In genomic region chr1:231590453-231591198, GRCh38 we compare ENCODE assay signal across 8 cellular contexts. TPM values are rescaled to one million over a fixed set of nuclear protein-coding genes. Genes with fewer than 3 reads are reported as not detected.
A peak's percentile ranks its signal among the peaks of the same experiment; 100 is the strongest.
DNase-seq lines count a peak whose midpoint lies in the region; ATAC-seq and TF ChIP-seq lines count a peak whose summit lies in the region.

No MANE protein-coding gene starts in this region.

- H3K4me1 ChIP-seq in SK-N-SH (ENCODE audit: control insufficient read depth in 1 of 2, insufficient read depth in 2 of 2, low read depth in 1 of 2, low read length in 1 of 2) (peaks cover 0 to 2% of the 10 kb centered on the region in 2 experiments; a peak in 1 of 4 replicates), left lung (peaks cover 0 to 6% of the 10 kb centered on the region in 2 donors)

- TF ChIP-seq CTCF in SK-N-SH (IDR thresholded peaks at IDR 0.05) (peak; percentile 84), left lung (IDR thresholded peaks at IDR 0.05) (peak; percentile 63 to 68)

- POLR2A ChIA-PET in SK-N-SH (lab: Yijun Ruan, JAX): interaction anchor here (1.0 kb wide), 1 partner anchor 169 kb away, joined by 4 read pairs; no protein-coding TSS in a partner anchor

- H3K79me2 ChIP-seq in SK-N-SH (ENCODE audit: insufficient read depth): no peaks in the 10 kb centered on the region

- ATAC-seq in Right ventricle myocardium inferior (peak; percentile 81), left lung (peak; percentile 94)

- H3K9me2 ChIP-seq in SK-N-SH: no peaks in the 10 kb centered on the region

- WGBS in SK-N-SH (ENCODE audit: low lambda C conversion rate): 25% methylated on average over 12 of the region's 12 CpGs

- no peak overlapping the region for H3K4me3 ChIP-seq in Jurkat, Clone E6-1 (ENCODE audit: low read length)
- H3K4me3 ChIP-seq in SK-N-SH (ENCODE audit: low read depth in 2 of 2, low read length in 1 of 2): no peak overlapping the region; a peak in 1 of 4 replicates
- H3K4me3 ChIP-seq in left lung: no peak overlapping the region

- intact Hi-C loops in Right ventricle myocardium inferior (cut with DNase I) (loop anchor here (1.0 to 10.0 kb wide), 3 partner anchors 63 to 232 kb away; partner anchors contain the start of genes EGLN1 and TSNAX), cardiac septum (cut with DNase I) (loop anchor here (2.0 to 5.0 kb wide), 2 partner anchors 168 to 232 kb away; partner anchors contain the start of gene EGLN1), left lung (cut with DNase I) (loop anchor here in 1 of 2 donors (5.0 kb wide), 1 partner anchor 233 kb away; no protein-coding TSS in a partner anchor)

- TF ChIP-seq EP300 in SK-N-SH (IDR thresholded peaks at IDR 0.05; ENCODE audit: borderline replicate concordance in 1 of 2, low read depth in 1 of 2, low read length in 1 of 2): no peak

- no peaks in the 10 kb centered on the region for H3F3A ChIP-seq in SK-N-SH (replicated peaks; ENCODE audit: insufficient read depth)

- H3K36me3 ChIP-seq in SK-N-SH (replicated peaks in 1 of 2; ENCODE audit: control insufficient read depth in 1 of 2, insufficient read depth in 2 of 2, low read length in 1 of 2) (no peaks in the 10 kb centered on the region), left lung (no peaks in the 10 kb centered on the region)

- no peak overlapping the region for H3K4me2 ChIP-seq in SK-N-SH

- H4K20me1 ChIP-seq in SK-N-SH (ENCODE audit: insufficient read depth): no peaks in the 10 kb centered on the region

- no peaks in the 10 kb centered on the region for H3K9me3 ChIP-seq in SK-N-SH
- H3K9me3 ChIP-seq in left lung: no peaks in the 10 kb centered on the region

- no peak overlapping the region for H3K9ac ChIP-seq in SK-N-SH

- H3K27me3 ChIP-seq in SK-N-SH (ENCODE audit: insufficient read depth) (no peaks in the 10 kb centered on the region), left lung (no peaks in the 10 kb centered on the region)

- peak; percentile 86 for TF ChIP-seq RAD21 in SK-N-SH (IDR thresholded peaks at IDR 0.05; ENCODE audit: low read length)

- DNase-seq in Right ventricle myocardium inferior (ENCODE audit: missing footprints): no peak
- DNase-seq in cardiac septum (ENCODE audit: low spot score): no peak
- DNase-seq in Jurkat, Clone E6-1 (ENCODE audit: low read depth, low spot score): peak; percentile 49
- DNase-seq in SK-N-SH: peak; percentile 60
- DNase-seq in central memory CD4-positive, alpha-beta T cell: peak; percentile 24
- peak in 1 of 2 donors; percentile 41 for DNase-seq in left lung
- DNase-seq in stimulated activated naive CD4-positive, alpha-beta T cell (lab: John Stamatoyannopoulos, UW): peak in 4 of 6 experiments; percentile 1 to 19 (median 14)
- no peak for DNase-seq in effector CD4-positive, alpha-beta T cell

- CTCF ChIA-PET in SK-N-SH (lab: Yijun Ruan, JAX): interaction anchor here (0.6 to 1.6 kb wide), 15 partner anchors 8 to 245 kb away, joined by 3 to 11 read pairs (median 3); partner anchors contain the start of gene TSNAX

- H2AFZ ChIP-seq in SK-N-SH (ENCODE audit: low read depth): no peak overlapping the region

- H3K27ac ChIP-seq in SK-N-SH (ENCODE audit: low read depth in 2 of 2, low read length in 1 of 2) (peak overlapping the region in 1 of 2 experiments; percentile 21; a peak in 1 of 4 replicates), left lung (no peak overlapping the region)

TF ChIP-seq in SK-N-SH, 30 proteins besides CTCF, POLR2A, EP300 and RAD21:
- TF ChIP-seq NFIC (IDR thresholded peaks at IDR 0.05; ENCODE audit: borderline replicate concordance) (no peak), JUND (IDR thresholded peaks at IDR 0.05) (no peak), SMC3 (IDR thresholded peaks at IDR 0.05; ENCODE audit: low read depth, low read length) (peak; percentile 78), TCF12 (IDR thresholded peaks at IDR 0.05) (peak; percentile 44; the same call in 1 of the 2 replicates), MXI1 (IDR thresholded peaks at IDR 0.05; ENCODE audit: low read depth, low read length) (0 out of 2 replicates have a peak, but pooled peaks have one; percentile 36)

RNA-seq across cellular contexts. Expression of gene DISC1, which starts 36.0 kb away (rescaled TPM):
- total RNA-seq in Right ventricle myocardium inferior (3.9 TPM), cardiac septum (5.5 TPM), left lung (10 to 100 TPM in 1 of 2 donors, 1 to 10 TPM in 1; 3.9 to 10.4 TPM)
- polyA plus RNA-seq in Jurkat, Clone E6-1 (2012; ENCODE audit: insufficient read depth, insufficient read length): 4.1 TPM
- 1.7 and 2.1 TPM in 2 replicates for polyA plus RNA-seq in SK-N-SH (2012; rRNA removed)
- 1.6 and 2.0 TPM in 2 replicates for polyA plus RNA-seq in SK-N-SH (2012; cell fraction: cytosol; rRNA removed)
- polyA plus RNA-seq in SK-N-SH (2012; cell fraction: nucleus; rRNA removed): 2.4 and 4.4 TPM in 2 replicates

Comparison
In these comparisons a context has a peak if more than half of its experiments do, and no peak if none do; other contexts are left out.
1. DNase-seq: peak in Jurkat, Clone E6-1 (single experiment), SK-N-SH (single experiment), central memory CD4-positive, alpha-beta T cell (single experiment) and stimulated activated naive CD4-positive, alpha-beta T cell (4 of 6); none in Right ventricle myocardium inferior (single experiment), cardiac septum (single experiment) and effector CD4-positive, alpha-beta T cell (single experiment).